In the genomic region with DNA sequence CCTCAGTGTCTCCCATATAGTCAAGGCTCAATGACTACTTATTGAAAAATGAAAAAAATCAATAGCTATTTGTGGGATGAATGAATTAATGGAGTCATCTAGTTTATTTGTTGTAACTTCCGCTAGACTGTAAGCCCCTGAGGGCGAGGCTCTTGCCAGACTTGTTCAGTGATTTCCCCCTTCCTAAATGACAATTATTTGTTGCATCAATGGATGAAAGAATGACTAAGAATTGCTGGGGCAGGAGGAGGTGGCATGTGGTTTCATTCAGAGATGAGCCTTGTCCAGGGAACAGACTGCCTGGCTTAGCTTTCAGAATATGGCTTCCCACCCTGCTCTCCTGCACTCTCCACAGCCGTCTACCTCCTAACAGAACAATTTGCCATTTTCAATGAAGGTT, we compare ENCODE assay signal across 9 cellular contexts. TPM values are rescaled to one million over a fixed set of nuclear protein-coding genes. Genes with fewer than 3 reads are reported as not detected.
A peak's percentile ranks its signal among the peaks of the same experiment; 100 is the strongest.
DNase-seq lines count a peak whose midpoint lies in the region; ATAC-seq and TF ChIP-seq lines count a peak whose summit lies in the region.
"Had no signal": no experiment of that assay in that cellular context is flagged by ENCODE, and none has a peak within 500 bp of the region (broad histone marks: within the 10 kb centered on the region; RNA-seq: fewer than 3 reads in every experiment).

No MANE protein-coding gene starts in this region.

- H3K4me3 ChIP-seq in AG10803 (ENCODE audit: low read length) (no peak overlapping the region), GM12865 (ENCODE audit: low read depth, low read length) (no peak overlapping the region)

- peak overlapping the region; percentile 75 for H3K27ac Mint-ChIP-seq in activated CD4-positive, alpha-beta memory T cell treated with anti-CD3 and anti-CD28 coated beads, Interleukin-2, amount 10 ng/mL, durations not matched to agents 7 days and 5 days
- peak overlapping the region; percentile 21 for H3K27ac Mint-ChIP-seq in mesothelial cell of epicardium

- CTCF ChIA-PET in activated CD4-positive, alpha-beta memory T cell treated with anti-CD3 and anti-CD28 coated beads, Interleukin-2, amount 10 ng/mL, durations not matched to agents 7 days and 5 days (lab: Charles Lee) = interaction anchor here (0.6 to 3.9 kb wide), 5 partner anchors 12 to 116 kb away, joined by 3 to 21 read pairs (median 3); partner anchors contain the start of gene ATP5F1E

- TF ChIP-seq CTCF in AG10803 (conservative IDR thresholded peaks at IDR 0.05; ENCODE audit: low read length) (no peak), GM12865 (IDR thresholded peaks at IDR 0.05; ENCODE audit: insufficient read depth, low read depth, low read length, missing control alignments) (no peak), mesothelial cell of epicardium (IDR thresholded peaks at IDR 0.05; ENCODE audit: unreplicated experiment) (no peak)

- H3K9me3 Mint-ChIP-seq in activated CD4-positive, alpha-beta memory T cell treated with anti-CD3 and anti-CD28 coated beads, Interleukin-2, amount 10 ng/mL, durations not matched to agents 7 days and 5 days = no peaks in the 10 kb centered on the region
- H3K9me3 Mint-ChIP-seq in mesothelial cell of epicardium = no peaks in the 10 kb centered on the region

- peak; percentile 47 for DNase-seq in AG10803 (ENCODE audit: low read depth)
- DNase-seq in GM12865 (ENCODE audit: low read depth) = peak; percentile 21
- DNase-seq in activated CD4-positive, alpha-beta memory T cell treated with anti-CD3 and anti-CD28 coated beads, Interleukin-2, amount 10 ng/mL, durations not matched to agents 7 days and 5 days = no peak
- DNase-seq in mesothelial cell of epicardium (ENCODE audit: low spot score in 2 of 2, unreplicated experiment in 2 of 2) = no peak
- DNase-seq in substantia nigra (lab: John Stamatoyannopoulos, UW) = no peak
- DNase-seq: NCI-H2107 had no signal

- POLR2A ChIA-PET in activated CD4-positive, alpha-beta memory T cell treated with anti-CD3 and anti-CD28 coated beads, Interleukin-2, amount 10 ng/mL, durations not matched to agents 7 days and 5 days (lab: Charles Lee) = interaction anchor here (0.7 to 4.8 kb wide), 11 partner anchors 9 to 393 kb away, joined by 3 to 80 read pairs (median 5); partner anchors contain the start of genes ATP5F1E, NELFCD, STX16 and ZNF831

- H3K4me1 Mint-ChIP-seq in activated CD4-positive, alpha-beta memory T cell treated with anti-CD3 and anti-CD28 coated beads, Interleukin-2, amount 10 ng/mL, durations not matched to agents 7 days and 5 days = peaks cover 55% of the 10 kb centered on the region
- H3K4me1 Mint-ChIP-seq in mesothelial cell of epicardium = peaks cover 31% of the 10 kb centered on the region

- peak overlapping the region; percentile 90 for H3K4me3 Mint-ChIP-seq in activated CD4-positive, alpha-beta memory T cell treated with anti-CD3 and anti-CD28 coated beads, Interleukin-2, amount 10 ng/mL, durations not matched to agents 7 days and 5 days
- peak overlapping the region; percentile 84 for H3K4me3 Mint-ChIP-seq in mesothelial cell of epicardium

- no peaks in the 10 kb centered on the region for H3K27me3 Mint-ChIP-seq in activated CD4-positive, alpha-beta memory T cell treated with anti-CD3 and anti-CD28 coated beads, Interleukin-2, amount 10 ng/mL, durations not matched to agents 7 days and 5 days
- H3K27me3 Mint-ChIP-seq in mesothelial cell of epicardium (ENCODE audit: low read depth) = no peaks in the 10 kb centered on the region

- H3K36me3 Mint-ChIP-seq in activated CD4-positive, alpha-beta memory T cell treated with anti-CD3 and anti-CD28 coated beads, Interleukin-2, amount 10 ng/mL, durations not matched to agents 7 days and 5 days (ENCODE audit: low read depth) = peaks cover 20% of the 10 kb centered on the region
- H3K36me3 Mint-ChIP-seq in mesothelial cell of epicardium = peaks cover 6% of the 10 kb centered on the region

- no peak overlapping the region for H3K27ac ChIP-seq in substantia nigra (ENCODE audit: low read depth, low read length, poor library complexity, severe bottlenecking)

- ATAC-seq in GM21528 (IDR thresholded peaks at IDR 0.05; ENCODE audit: low FRiP score, unreplicated experiment) = no peak
- ATAC-seq in HG03565 (IDR thresholded peaks at IDR 0.05; ENCODE audit: unreplicated experiment) = no peak
- ATAC-seq in HG02642 (IDR thresholded peaks at IDR 0.05; ENCODE audit: poor library complexity, unreplicated experiment) = no peak

RNA-seq across cellular contexts. Expression of gene PRELID3B, which starts 1.1 kb away (rescaled TPM):
- 10 to 100 TPM; 88.6 to 88.7 TPM for total RNA-seq in activated CD4-positive, alpha-beta memory T cell treated with anti-CD3 and anti-CD28 coated beads, Interleukin-2, amount 10 ng/mL, durations not matched to agents 7 days and 5 days
- total RNA-seq in mesothelial cell of epicardium = 44.9 to 45.5 TPM (median 45.2 TPM) in 3 replicates

RNA-seq across cellular contexts. Expression of gene ATP5F1E, which starts 11.6 kb away (rescaled TPM):
- 10 to 100 TPM; 80.4 to 82.1 TPM for total RNA-seq in activated CD4-positive, alpha-beta memory T cell treated with anti-CD3 and anti-CD28 coated beads, Interleukin-2, amount 10 ng/mL, durations not matched to agents 7 days and 5 days
- 46.7 to 52.7 TPM (median 47.8 TPM) in 3 replicates for total RNA-seq in mesothelial cell of epicardium

RNA-seq across cellular contexts. Expression of gene TUBB1, which starts 24.5 kb away (rescaled TPM):
- total RNA-seq in activated CD4-positive, alpha-beta memory T cell treated with anti-CD3 and anti-CD28 coated beads, Interleukin-2, amount 10 ng/mL, durations not matched to agents 7 days and 5 days = not detected
- not detected in 3 replicates for total RNA-seq in mesothelial cell of epicardium

RNA-seq across cellular contexts. Expression of gene CTSZ, which starts 36.6 kb away (rescaled TPM):
- 10 to 100 TPM; 45.0 to 49.0 TPM for total RNA-seq in activated CD4-positive, alpha-beta memory T cell treated with anti-CD3 and anti-CD28 coated beads, Interleukin-2, amount 10 ng/mL, durations not matched to agents 7 days and 5 days
- total RNA-seq in mesothelial cell of epicardium = 65.3 to 67.7 TPM (median 65.3 TPM) in 3 replicates

Comparison
In these comparisons a context has a peak if more than half of its experiments do, and no peak if none do; other contexts are left out.
1. DNase-seq: peak in AG10803 (single experiment) and GM12865 (single experiment); none in activated CD4-positive, alpha-beta memory T cell treated with anti-CD3 and anti-CD28 coated beads, Interleukin-2, amount 10 ng/mL, durations not matched to agents 7 days and 5 days (single experiment), mesothelial cell of epicardium (0 of 2) and substantia nigra (0 of 49).